In the genomic region with DNA sequence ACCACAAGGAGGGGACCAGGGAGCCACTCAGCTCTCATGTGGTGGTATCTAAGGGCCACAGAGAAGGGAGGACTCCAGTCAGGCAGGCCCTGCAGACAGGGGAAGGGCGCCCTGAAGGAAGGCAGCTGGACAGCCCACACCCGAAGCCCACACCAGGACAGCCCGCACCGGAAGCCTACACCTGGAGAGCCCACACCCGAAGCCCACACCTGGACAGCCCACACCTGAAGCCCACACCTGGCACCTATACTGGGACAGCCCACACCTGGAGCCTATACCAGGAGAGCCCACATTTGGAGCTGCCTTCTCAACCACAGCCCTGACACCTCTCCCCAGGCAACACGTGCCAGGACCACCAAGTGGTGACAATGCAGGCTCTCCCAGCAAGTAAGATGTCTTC, we compare ENCODE assay signal across 18 cellular contexts.
DNase-seq lines count a peak whose midpoint lies in the region; ATAC-seq and TF ChIP-seq lines count a peak whose summit lies in the region.
"Had no signal": no experiment of that assay in that cellular context is flagged by ENCODE, and none has a peak within 500 bp of the region (broad histone marks: within the 10 kb centered on the region; RNA-seq: fewer than 3 reads in every experiment).

No MANE protein-coding gene starts in this region.

- no peak for DNase-seq in RWPE1 (ENCODE audit: low spot score)
- no peak for DNase-seq in effector memory CD8-positive, alpha-beta T cell
- no peak for DNase-seq in stimulated activated effector memory CD8-positive, alpha-beta T cell treated with anti-CD3 and anti-CD28 coated beads, Interleukin-12 subunit alpha, Interleukin-12 subunit beta, amount 100 ng/mL, for 72 hours (ENCODE audit: low spot score in 2 of 2)
- no peak for DNase-seq in activated CD4-positive, alpha-beta T cell treated with anti-CD3 and anti-CD28 coated beads, Interleukin-2, amount 50 U/mL, for 1 hour
- DNase-seq in RKO (ENCODE audit: low spot score), result no peak
- DNase-seq: CD4-positive, CD25-positive, alpha-beta regulatory T cell; CD8-positive, alpha-beta memory T cell; DMS 273 treated with DMSO at 0.1 percent for 48 hours; DMS79; EL; GF-D8; GOT3 had no signal

- H3K9me3 ChIP-seq in HEK293 (ENCODE audit: control insufficient read depth, insufficient read depth, low read depth, low read length), result no peaks in the 10 kb centered on the region
- H3K9me3 ChIP-seq: BLaER1, HAP-1 had no signal

- peaks cover 12% of the 10 kb centered on the region for H3K36me3 Mint-ChIP-seq in effector memory CD8-positive, alpha-beta T cell (ENCODE audit: insufficient read depth)
- peaks cover 29% of the 10 kb centered on the region for H3K36me3 Mint-ChIP-seq in stimulated activated effector memory CD8-positive, alpha-beta T cell treated with anti-CD3 and anti-CD28 coated beads, Interleukin-12 subunit alpha, Interleukin-12 subunit beta, amount 100 ng/mL, for 72 hours

- POLR2A ChIA-PET in HEK293 (lab: Yijun Ruan, JAX) (interaction anchor here (0.8 kb wide), 1 partner anchor 9 kb away, joined by 3 read pairs; no protein-coding TSS in a partner anchor), RWPE1 (lab: Yijun Ruan, JAX; ENCODE audit: low non-redundant PET) (no interaction called here)

- H3K27ac Mint-ChIP-seq in effector memory CD8-positive, alpha-beta T cell, result peak overlapping the region; percentile 85 to 89
- peak overlapping the region; percentile 69 for H3K27ac Mint-ChIP-seq in stimulated activated effector memory CD8-positive, alpha-beta T cell treated with anti-CD3 and anti-CD28 coated beads, Interleukin-12 subunit alpha, Interleukin-12 subunit beta, amount 100 ng/mL, for 72 hours
- H3K27ac Mint-ChIP-seq: B cell had no signal

- H3K27ac ChIP-seq in HEK293 (ENCODE audit: extremely low read depth, low read depth, low read length) (no peak overlapping the region), RWPE1 (peak overlapping the region; percentile 59)
- H3K27ac ChIP-seq: BLaER1, C4-2B had no signal

- no peaks in the 10 kb centered on the region for H3K4me1 ChIP-seq in HEK293 (ENCODE audit: control insufficient read depth, insufficient read depth, low read length)
- H3K4me1 ChIP-seq: HAP-1 had no signal

- no peaks in the 10 kb centered on the region for H3K27me3 Mint-ChIP-seq in effector memory CD8-positive, alpha-beta T cell
- H3K27me3 Mint-ChIP-seq: B cell; CD4-positive, CD25-positive, alpha-beta regulatory T cell; CD8-positive, alpha-beta memory T cell had no signal

- H3K36me3 ChIP-seq in HEK293 (ENCODE audit: control insufficient read depth in 2 of 2, insufficient read depth in 1 of 2, low read length in 2 of 2), result peaks cover 0 to 62% of the 10 kb centered on the region in 2 experiments; a peak in 1 of 3 replicates

- TF ChIP-seq CTCF in HEK293 (tag by site-specific recombination; IDR thresholded peaks at IDR 0.05) (no peak), RWPE1 (conservative IDR thresholded peaks at IDR 0.05; ENCODE audit: low read depth) (no peak)

- ATAC-seq in effector memory CD8-positive, alpha-beta T cell (replicated peaks), result no peak
- ATAC-seq in stimulated activated effector memory CD8-positive, alpha-beta T cell treated with anti-CD3 and anti-CD28 coated beads, Interleukin-12 subunit alpha, Interleukin-12 subunit beta, amount 100 ng/mL, for 72 hours, result no peak
- no peak for ATAC-seq in HG02938 (IDR thresholded peaks at IDR 0.05; ENCODE audit: unreplicated experiment)

- no peak overlapping the region for H3K4me3 Mint-ChIP-seq in effector memory CD8-positive, alpha-beta T cell
- no peak overlapping the region for H3K4me3 Mint-ChIP-seq in stimulated activated effector memory CD8-positive, alpha-beta T cell treated with anti-CD3 and anti-CD28 coated beads, Interleukin-12 subunit alpha, Interleukin-12 subunit beta, amount 100 ng/mL, for 72 hours
- H3K4me3 Mint-ChIP-seq: B cell; CD4-positive, CD25-positive, alpha-beta regulatory T cell; CD8-positive, alpha-beta memory T cell had no signal

- no peak overlapping the region for H3K4me3 ChIP-seq in HEK293 (ENCODE audit: low read depth, low read length)
- H3K4me3 ChIP-seq: BLaER1, HAP-1 had no signal

- H3K9me3 Mint-ChIP-seq in effector memory CD8-positive, alpha-beta T cell, result no peaks in the 10 kb centered on the region
- H3K9me3 Mint-ChIP-seq in stimulated activated effector memory CD8-positive, alpha-beta T cell treated with anti-CD3 and anti-CD28 coated beads, Interleukin-12 subunit alpha, Interleukin-12 subunit beta, amount 100 ng/mL, for 72 hours, result no peaks in the 10 kb centered on the region
- H3K9me3 Mint-ChIP-seq: CD4-positive, CD25-positive, alpha-beta regulatory T cell; CD8-positive, alpha-beta memory T cell had no signal

- CTCF ChIA-PET in HEK293 (lab: Yijun Ruan, JAX) (no interaction called here), RWPE1 (lab: Yijun Ruan, JAX) (no interaction called here)

- H3K4me1 Mint-ChIP-seq in effector memory CD8-positive, alpha-beta T cell (ENCODE audit: low read depth in 2 of 2), result peaks cover 28 to 34% of the 10 kb centered on the region in 2 donors
- H3K4me1 Mint-ChIP-seq in stimulated activated effector memory CD8-positive, alpha-beta T cell treated with anti-CD3 and anti-CD28 coated beads, Interleukin-12 subunit alpha, Interleukin-12 subunit beta, amount 100 ng/mL, for 72 hours, result peaks cover 42% of the 10 kb centered on the region

TF ChIP-seq in HEK293, 187 proteins besides CTCF, POLR2A, EP300 and RAD21:
- TF ChIP-seq ZNF132 (tag by site-specific recombination; IDR thresholded peaks at IDR 0.05; ENCODE audit: borderline replicate concordance) (no peak), ZNF223 (tag by site-specific recombination; IDR thresholded peaks at IDR 0.05) (no peak), ZNF169 (tag by site-specific recombination; IDR thresholded peaks at IDR 0.05) (no peak), ZNF239 (tag by site-specific recombination; IDR thresholded peaks at IDR 0.05) (no peak), ZFHX2 (tag by site-specific recombination; conservative IDR thresholded peaks at IDR 0.05) (0 out of 2 replicates have a peak, but pooled peaks have one; percentile 18), ZNF76 (tag by site-specific recombination; IDR thresholded peaks at IDR 0.05; ENCODE audit: borderline replicate concordance, low read depth) (no peak), TRIM28 (IDR thresholded peaks at IDR 0.05; ENCODE audit: borderline replicate concordance, low read length) (no peak), EGR2 (tag by site-specific recombination; IDR thresholded peaks at IDR 0.05; ENCODE audit: low read depth) (peak; percentile 63; the same call in 1 of the 2 replicates), ZNF777 (tag by site-specific recombination; IDR thresholded peaks at IDR 0.05; ENCODE audit: borderline replicate concordance) (no peak)
- TF ChIP-seq, protein P1, sequence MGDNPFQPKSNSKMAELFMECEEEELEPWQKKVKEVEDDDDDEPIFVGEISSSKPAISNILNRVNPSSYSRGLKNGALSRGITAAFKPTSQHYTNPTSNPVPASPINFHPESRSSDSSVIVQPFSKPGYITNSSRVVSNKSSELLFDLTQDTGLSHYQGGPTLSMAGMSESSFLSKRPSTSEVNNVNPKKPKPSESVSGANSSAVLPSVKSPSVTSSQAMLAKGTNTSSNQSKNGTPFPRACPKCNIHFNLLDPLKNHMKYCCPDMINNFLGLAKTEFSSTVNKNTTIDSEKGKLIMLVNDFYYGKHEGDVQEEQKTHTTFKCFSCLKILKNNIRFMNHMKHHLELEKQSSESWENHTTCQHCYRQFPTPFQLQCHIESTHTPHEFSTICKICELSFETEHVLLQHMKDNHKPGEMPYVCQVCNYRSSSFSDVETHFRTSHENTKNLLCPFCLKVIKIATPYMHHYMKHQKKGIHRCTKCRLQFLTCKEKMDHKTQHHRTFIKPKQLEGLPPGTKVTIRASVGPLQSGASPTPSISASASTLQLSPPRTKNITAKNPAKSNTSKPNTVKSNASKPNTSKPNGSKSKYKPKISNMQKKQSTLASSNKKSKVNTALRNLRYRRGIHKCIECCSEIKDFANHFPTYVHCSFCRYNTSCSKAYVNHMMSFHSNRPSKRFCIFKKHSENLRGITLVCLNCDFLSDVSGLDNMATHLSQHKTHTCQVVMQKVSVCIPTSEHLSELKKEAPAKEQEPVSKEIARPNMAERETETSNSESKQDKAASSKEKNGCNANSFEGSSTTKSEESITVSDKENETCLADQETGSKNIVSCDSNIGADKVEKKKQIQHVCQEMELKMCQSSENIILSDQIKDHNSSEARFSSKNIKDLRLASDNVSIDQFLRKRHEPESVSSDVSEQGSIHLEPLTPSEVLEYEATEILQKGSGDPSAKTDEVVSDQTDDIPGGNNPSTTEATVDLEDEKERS (tag by site-specific recombination; IDR thresholded peaks at IDR 0.05), result no peak
- TF ChIP-seq, protein P2, sequence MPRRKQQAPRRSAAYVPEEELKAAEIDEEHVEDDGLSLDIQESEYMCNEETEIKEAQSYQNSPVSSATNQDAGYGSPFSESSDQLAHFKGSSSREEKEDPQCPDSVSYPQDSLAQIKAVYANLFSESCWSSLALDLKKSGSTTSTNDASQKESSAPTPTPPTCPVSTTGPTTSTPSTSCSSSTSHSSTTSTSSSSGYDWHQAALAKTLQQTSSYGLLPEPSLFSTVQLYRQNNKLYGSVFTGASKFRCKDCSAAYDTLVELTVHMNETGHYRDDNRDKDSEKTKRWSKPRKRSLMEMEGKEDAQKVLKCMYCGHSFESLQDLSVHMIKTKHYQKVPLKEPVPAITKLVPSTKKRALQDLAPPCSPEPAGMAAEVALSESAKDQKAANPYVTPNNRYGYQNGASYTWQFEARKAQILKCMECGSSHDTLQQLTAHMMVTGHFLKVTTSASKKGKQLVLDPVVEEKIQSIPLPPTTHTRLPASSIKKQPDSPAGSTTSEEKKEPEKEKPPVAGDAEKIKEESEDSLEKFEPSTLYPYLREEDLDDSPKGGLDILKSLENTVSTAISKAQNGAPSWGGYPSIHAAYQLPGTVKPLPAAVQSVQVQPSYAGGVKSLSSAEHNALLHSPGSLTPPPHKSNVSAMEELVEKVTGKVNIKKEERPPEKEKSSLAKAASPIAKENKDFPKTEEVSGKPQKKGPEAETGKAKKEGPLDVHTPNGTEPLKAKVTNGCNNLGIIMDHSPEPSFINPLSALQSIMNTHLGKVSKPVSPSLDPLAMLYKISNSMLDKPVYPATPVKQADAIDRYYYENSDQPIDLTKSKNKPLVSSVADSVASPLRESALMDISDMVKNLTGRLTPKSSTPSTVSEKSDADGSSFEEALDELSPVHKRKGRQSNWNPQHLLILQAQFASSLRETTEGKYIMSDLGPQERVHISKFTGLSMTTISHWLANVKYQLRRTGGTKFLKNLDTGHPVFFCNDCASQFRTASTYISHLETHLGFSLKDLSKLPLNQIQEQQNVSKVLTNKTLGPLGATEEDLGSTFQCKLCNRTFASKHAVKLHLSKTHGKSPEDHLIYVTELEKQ (tag by site-specific recombination; IDR thresholded peaks at IDR 0.05; ENCODE audit: borderline replicate concordance), result no peak
TF ChIP-seq in HEK293: peak in this region for 2.
